ENCODE assay signal across 11 cellular contexts in genomic region chr1:160780398-160780755, GRCh38. TPM values are rescaled to one million over a fixed set of nuclear protein-coding genes. Genes with fewer than 3 reads are reported as not detected.
"Had no signal": no experiment of that assay in that cellular context is flagged by ENCODE, and none has a peak within 500 bp of the region (broad histone marks: within the 10 kb centered on the region; RNA-seq: fewer than 3 reads in every experiment).

No MANE protein-coding gene starts in this region.

- H3K4me3 Mint-ChIP-seq: activated CD4-positive, alpha-beta T cell treated with anti-CD3 and anti-CD28 coated beads for 36 hours; activated naive CD4-positive, alpha-beta T cell treated with anti-CD3 and anti-CD28 coated beads, Interleukin-2, amount 10 ng/mL, durations not matched to agents 7 days and 5 days; activated T-helper 17 cell treated with anti-CD3 and anti-CD28 coated beads, Interleukin-2, amount 50 U/mL, for 72 hours; naive thymus-derived CD4-positive, alpha-beta T cell; stimulated activated naive CD8-positive, alpha-beta T cell treated with anti-CD3 and anti-CD28 coated beads, Interleukin-15, amount 100 ng/mL, for 72 hours had no signal

- H3K9me3 ChIP-seq: colonic mucosa, lower lobe of right lung, neutrophil had no signal

- H3K36me3 Mint-ChIP-seq: activated naive CD4-positive, alpha-beta T cell treated with anti-CD3 and anti-CD28 coated beads, Interleukin-2, amount 10 ng/mL, durations not matched to agents 7 days and 5 days; naive thymus-derived CD4-positive, alpha-beta T cell had no signal

- H3K27ac Mint-ChIP-seq: activated CD4-positive, alpha-beta T cell treated with anti-CD3 and anti-CD28 coated beads for 36 hours; activated naive CD4-positive, alpha-beta T cell treated with anti-CD3 and anti-CD28 coated beads, Interleukin-2, amount 10 ng/mL, durations not matched to agents 7 days and 5 days; activated T-helper 17 cell treated with anti-CD3 and anti-CD28 coated beads, Interleukin-2, amount 50 U/mL, for 72 hours; naive thymus-derived CD4-positive, alpha-beta T cell; stimulated activated naive CD8-positive, alpha-beta T cell treated with anti-CD3 and anti-CD28 coated beads, Interleukin-15, amount 100 ng/mL, for 72 hours had no signal

- H3K27me3 ChIP-seq: colonic mucosa, neutrophil had no signal

- H3K27ac ChIP-seq: neutrophil had no signal

- H3K36me3 ChIP-seq: colonic mucosa, lower lobe of right lung, neutrophil had no signal

- H3K4me3 ChIP-seq: colonic mucosa, lower lobe of right lung had no signal

- DNase-seq: activated CD8-positive, alpha-beta memory T cell treated with anti-CD3 and anti-CD28 coated beads for 24 hours; lower lobe of right lung; T1000 had no signal

- H3K27me3 Mint-ChIP-seq: activated CD4-positive, alpha-beta T cell treated with anti-CD3 and anti-CD28 coated beads for 36 hours; activated T-helper 17 cell treated with anti-CD3 and anti-CD28 coated beads, Interleukin-2, amount 50 U/mL, for 72 hours; stimulated activated naive CD8-positive, alpha-beta T cell treated with anti-CD3 and anti-CD28 coated beads, Interleukin-15, amount 100 ng/mL, for 72 hours had no signal

- ATAC-seq: activated CD4-positive, alpha-beta T cell treated with anti-CD3 and anti-CD28 coated beads for 36 hours; activated T-helper 17 cell treated with anti-CD3 and anti-CD28 coated beads, Interleukin-2, amount 50 U/mL, for 72 hours had no signal

- H3K9me3 Mint-ChIP-seq: activated naive CD4-positive, alpha-beta T cell treated with anti-CD3 and anti-CD28 coated beads, Interleukin-2, amount 10 ng/mL, durations not matched to agents 7 days and 5 days; activated T-helper 17 cell treated with anti-CD3 and anti-CD28 coated beads, Interleukin-2, amount 50 U/mL, for 72 hours; naive thymus-derived CD4-positive, alpha-beta T cell; stimulated activated naive CD8-positive, alpha-beta T cell treated with anti-CD3 and anti-CD28 coated beads, Interleukin-15, amount 100 ng/mL, for 72 hours had no signal

RNA-seq across cellular contexts. Expression of gene LY9, which starts 15.6 kb away (rescaled TPM):
- total RNA-seq: skeletal muscle tissue had no signal
